In genomic region chr2:170771049-170771937, GRCh38 we compare ENCODE assay signal across 8 cellular contexts. TPM values are rescaled to one million over a fixed set of nuclear protein-coding genes. Genes with fewer than 3 reads are reported as not detected.
DNase-seq lines count a peak whose midpoint lies in the region; ATAC-seq and TF ChIP-seq lines count a peak whose summit lies in the region.

No MANE protein-coding gene starts in this region.

- H3K4me1 ChIP-seq in HUES64 (ENCODE audit: insufficient read depth, low read length) (peaks cover 32% of the 10 kb centered on the region), esophagus (ENCODE audit: control insufficient read depth in 2 of 2, insufficient read depth in 2 of 2, low read length in 1 of 2) (peaks cover 3% of the 10 kb centered on the region in 2 donors)

- peak overlapping the region; percentile 66; the same call in 1 of the 2 replicates for H3K27ac ChIP-seq in HUES64 (ENCODE audit: low read depth, low read length)
- peak overlapping the region; percentile 45 to 57 for H3K27ac ChIP-seq in esophagus (ENCODE audit: low read depth in 2 of 2, low read length in 1 of 2)
- H3K27ac ChIP-seq in neural cell (ENCODE audit: low read length) = peak overlapping the region; percentile 42

- TF ChIP-seq RAD21 in neural cell (conservative IDR thresholded peaks at IDR 0.05) = peak; percentile 47

- H3K9me3 ChIP-seq in HUES64 (ENCODE audit: insufficient read depth, low read depth, low read length) = no peaks in the 10 kb centered on the region
- H3K9me3 ChIP-seq in esophagus (ENCODE audit: control insufficient read depth in 2 of 2, insufficient read depth in 1 of 2, low read depth in 1 of 2, low read length in 1 of 2) = no peaks in the 10 kb centered on the region
- no peaks in the 10 kb centered on the region for H3K9me3 ChIP-seq in neural cell (ENCODE audit: low read length)

- peak overlapping the region; percentile 79 for H3K9ac ChIP-seq in HUES64 (ENCODE audit: low read depth, low read length)
- H3K9ac ChIP-seq in neural cell (ENCODE audit: low read length) = peak overlapping the region; percentile 75

- WGBS in HUES64 = 2% methylated on average over 49 of the region's 51 CpGs
- 3% methylated on average over 45 to 51 of the region's 51 CpGs for WGBS in esophagus, 2 donors

- H3K27me3 ChIP-seq in HUES64 (ENCODE audit: insufficient read depth, low read length) (peaks cover 3% of the 10 kb centered on the region; the same call in 1 of the 2 replicates), esophagus (ENCODE audit: control insufficient read depth in 1 of 2, insufficient read depth in 2 of 2, low read length in 2 of 2) (no peaks in the 10 kb centered on the region), neural cell (ENCODE audit: insufficient read depth, low read depth, low read length) (peaks cover 2% of the 10 kb centered on the region)

- no peaks in the 10 kb centered on the region for H3K79me2 ChIP-seq in neural cell (replicated peaks; ENCODE audit: insufficient read depth, low read length)

- H3K36me3 ChIP-seq in HUES64 (ENCODE audit: insufficient read depth, low read length) (no peaks in the 10 kb centered on the region), esophagus (ENCODE audit: control insufficient read depth in 2 of 2, insufficient read depth in 2 of 2, low read length in 1 of 2) (no peaks in the 10 kb centered on the region), neural cell (ENCODE audit: insufficient read depth, low read length) (no peaks in the 10 kb centered on the region)

- H3K9me2 ChIP-seq in neural cell (ENCODE audit: insufficient read depth, low read length) = no peaks in the 10 kb centered on the region

- peak; percentile 21 for TF ChIP-seq EP300 in neural cell (conservative IDR thresholded peaks at IDR 0.05; ENCODE audit: poor library complexity, severe bottlenecking)

- H3K4me2 ChIP-seq in neural cell (ENCODE audit: low read length) = peak overlapping the region; percentile 43

- ATAC-seq in GM21528 (IDR thresholded peaks at IDR 0.05; ENCODE audit: low FRiP score, unreplicated experiment) = peak; percentile 33

- H3F3A ChIP-seq in neural cell (ENCODE audit: insufficient read depth, low read length, poor library complexity, severe bottlenecking) = no peaks in the 10 kb centered on the region

- H4K20me1 ChIP-seq in neural cell (ENCODE audit: insufficient read depth) = no peaks in the 10 kb centered on the region

- TF ChIP-seq CTCF in neural cell (IDR thresholded peaks at IDR 0.05; ENCODE audit: poor library complexity, severe bottlenecking) = peak; percentile 46
- TF ChIP-seq CTCF in GM10266 (IDR thresholded peaks at IDR 0.05; ENCODE audit: control insufficient read depth, insufficient read depth, low read depth, missing control alignments) = no peak

- H2AFZ ChIP-seq in neural cell (ENCODE audit: low read depth, low read length) = peak overlapping the region; percentile 52

- H3K4me3 ChIP-seq in HUES64 (ENCODE audit: low read length) = peak overlapping the region; percentile 79
- peak overlapping the region; percentile 54 to 67 for H3K4me3 ChIP-seq in esophagus (ENCODE audit: low read depth in 1 of 2, low read length in 2 of 2)
- H3K4me3 ChIP-seq in neural cell (ENCODE audit: low read length) = peak overlapping the region; percentile 93

- DNase-seq in EL (peak; percentile 12), NCI-H2107 treated with DMSO at 0.1 percent for 48 hours (lab: John Stamatoyannopoulos, UW; ENCODE audit: unreplicated experiment) (no peak), GM10266 (ENCODE audit: extremely low spot score) (no peak)
- DNase-seq in activated CD4-positive, alpha-beta T cell treated with anti-CD3 and anti-CD28 coated beads, Interleukin-2, amount 50 U/mL, for 48 hours = peak; percentile 38 to 45

TF ChIP-seq in neural cell, 6 proteins besides CTCF, POLR2A, EP300 and RAD21:
- TF ChIP-seq EZH2 (IDR thresholded peaks at IDR 0.05; ENCODE audit: borderline replicate concordance, insufficient read depth, low read length, poor library complexity, severe bottlenecking) (no peak), REST (IDR thresholded peaks at IDR 0.05; ENCODE audit: borderline replicate concordance) (peak; percentile 1), TAF1 (IDR thresholded peaks at IDR 0.05; ENCODE audit: low read depth) (peak; percentile 6), MXI1 (conservative IDR thresholded peaks at IDR 0.05; ENCODE audit: poor library complexity, severe bottlenecking) (peak; percentile 35), POLR2AphosphoS5 (IDR thresholded peaks at IDR 0.05) (peak; percentile 50), SMC3 (conservative IDR thresholded peaks at IDR 0.05; ENCODE audit: poor library complexity) (no peak)

RNA-seq across cellular contexts. Expression of gene ERICH2, which starts 1.1 kb away (rescaled TPM):
- 3.5 TPM for polyA plus RNA-seq in HUES64 (2013, experiment 1 of 2)
- polyA plus RNA-seq in HUES64 (2013, experiment 2 of 2) = 3.7 TPM
- polyA plus RNA-seq in esophagus (under 1 TPM in 1 of 2 donors, not detected in 1; 0.32 TPM), neural cell (1.3 TPM in 1 of 2 replicates, not detected in the other)
- polyA minus RNA-seq in neural cell = not detected in 2 replicates

RNA-seq across cellular contexts. Expression of gene GAD1, which starts 45.4 kb away (rescaled TPM):
- 16.4 TPM for polyA plus RNA-seq in HUES64 (2013, experiment 1 of 2)
- polyA plus RNA-seq in HUES64 (2013, experiment 2 of 2) = 18.3 TPM
- polyA plus RNA-seq in esophagus = 1 to 10 TPM in 1 of 2 donors, under 1 TPM in 1; 0.65 to 1.2 TPM
- 56.3 and 66.4 TPM in 2 replicates for polyA plus RNA-seq in neural cell
- polyA minus RNA-seq in neural cell = 40.2 and 43.4 TPM in 2 replicates

RNA-seq across cellular contexts. Expression of gene SP5, which starts 56.2 kb away (rescaled TPM):
- 36.1 TPM for polyA plus RNA-seq in HUES64 (2013, experiment 1 of 2)
- polyA plus RNA-seq in HUES64 (2013, experiment 2 of 2) = 55.5 TPM
- polyA plus RNA-seq in esophagus = under 1 TPM; 0.43 to 0.54 TPM
- 0.15 TPM in 1 of 2 replicates, not detected in the other for polyA plus RNA-seq in neural cell
- not detected in 2 replicates for polyA minus RNA-seq in neural cell

Comparison
In these comparisons a context has a peak if more than half of its experiments do, and no peak if none do; other contexts are left out.
1. DNase-seq: peak in EL (single experiment) and activated CD4-positive, alpha-beta T cell treated with anti-CD3 and anti-CD28 coated beads, Interleukin-2, amount 50 U/mL, for 48 hours (2 of 2); none in NCI-H2107 treated with DMSO at 0.1 percent for 48 hours (single experiment) and GM10266 (single experiment).
2. RNA of gene GAD1, which starts 45.4 kb away (polyA plus RNA-seq): 56.3 to 66.4 TPM in neural cell; 0.65 to 1.2 TPM in esophagus; every median in the first group is over 10 times any median in the second.
3. Peak in every context shown above with its lines, with median percentiles within 50 percentile points of each other: H3K27ac ChIP-seq and H3K4me3 ChIP-seq.